14 cellular contexts compared by ENCODE assay signal in the genomic region with DNA sequence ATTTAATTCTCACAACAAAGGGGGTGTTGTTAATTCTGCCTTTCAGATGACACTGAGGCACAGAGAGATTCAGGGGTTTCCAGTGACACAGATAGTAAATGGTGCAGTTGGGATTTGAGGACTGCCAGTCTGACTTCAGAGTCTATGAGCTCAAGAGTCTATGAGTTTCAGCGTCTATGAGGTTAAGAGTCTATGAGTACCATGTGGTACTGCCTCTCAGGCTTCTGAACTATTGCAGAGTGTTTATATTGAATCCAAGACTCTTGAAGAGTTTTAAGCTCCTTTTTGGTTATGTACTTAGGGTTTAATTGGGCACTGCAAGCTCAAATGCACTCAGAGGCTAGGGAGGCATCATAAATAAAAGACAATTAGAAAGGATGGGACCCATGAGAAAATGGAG.
A peak's percentile ranks its signal among the peaks of the same experiment; 100 is the strongest.
DNase-seq lines count a peak whose midpoint lies in the region; ATAC-seq, FAIRE-seq and TF ChIP-seq lines count a peak whose summit lies in the region.
"Had no signal": no experiment of that assay in that cellular context is flagged by ENCODE, and none has a peak within 500 bp of the region (broad histone marks: within the 10 kb centered on the region; RNA-seq: fewer than 3 reads in every experiment).

No MANE protein-coding gene starts in this region.

- H3K4me1 ChIP-seq in iPS-20b (ENCODE audit: insufficient read depth, low read length) (peaks cover 3% of the 10 kb centered on the region; the same call in 1 of the 2 replicates), upper lobe of right lung (no peaks in the 10 kb centered on the region), adrenal gland (replicated peaks in 1 of 2) (no peaks in the 10 kb centered on the region)

- H3K36me3 ChIP-seq in iPS-20b (ENCODE audit: insufficient read depth, low read depth, low read length) (no peaks in the 10 kb centered on the region), upper lobe of right lung (no peaks in the 10 kb centered on the region), adrenal gland (replicated peaks in 1 of 2) (no peaks in the 10 kb centered on the region)

- TF ChIP-seq POLR2A in adrenal gland (IDR thresholded peaks at IDR 0.05): no peak

- no peak for FAIRE-seq in D721Med (lab: Jason Lieb, UNC)

- H3K9ac ChIP-seq in iPS-20b (ENCODE audit: low read depth, low read length): no peak overlapping the region
- H3K9ac ChIP-seq: BLaER1 treated with 17β-estradiol and CSF1 and Interleukin-3, amounts not matched to agents 10 nM and 100 nM had no signal

- WGBS in adrenal gland, 4 donors: 73 to 90% (median 86%) methylated on average over 1 of the region's 1 CpG

- H3K27ac ChIP-seq in iPS-20b (ENCODE audit: low read length) (no peak overlapping the region), upper lobe of right lung (no peak overlapping the region), adrenal gland (no peak overlapping the region)
- H3K27ac ChIP-seq: 22Rv1; BLaER1 treated with 17β-estradiol and CSF1 and Interleukin-3, amounts not matched to agents 10 nM and 100 nM; HL-60 had no signal

- DNase-seq in NCI-H82 (lab: John Stamatoyannopoulos, UW) (peak; percentile 26), NCI-H82 treated with DMSO at 0.1 percent for 48 hours (lab: John Stamatoyannopoulos, UW; ENCODE audit: unreplicated experiment) (no peak), NCI-H524 treated with DMSO at 0.1 percent for 48 hours (lab: John Stamatoyannopoulos, UW) (peak; percentile 47), upper lobe of right lung (no peak), CD1c-positive myeloid dendritic cell (ENCODE audit: extremely low spot score) (no peak), D721Med (ENCODE audit: insufficient read length, low spot score) (no peak), adrenal gland (no peak)
- DNase-seq: Calu3; CD4-positive, alpha-beta T cell; HCEC 1CT had no signal

- intact Hi-C loops in upper lobe of right lung (cut with DNase I): no loop called here
- intact Hi-C loops in adrenal gland (cut with DNase I): no loop called here

- H3K4me3 ChIP-seq in iPS-20b (ENCODE audit: low read length) (0 out of 2 replicates have a peak overlapping the region, but pooled peaks have one; percentile 8), upper lobe of right lung (no peak overlapping the region), adrenal gland (no peak overlapping the region)
- H3K4me3 ChIP-seq: BLaER1 treated with 17β-estradiol and CSF1 and Interleukin-3, amounts not matched to agents 10 nM and 100 nM had no signal

- ATAC-seq in upper lobe of right lung: peak; percentile 61

- no peak for TF ChIP-seq CTCF in upper lobe of right lung (IDR thresholded peaks at IDR 0.05)
- no peak for TF ChIP-seq CTCF in D721Med (IDR thresholded peaks at IDR 0.05; ENCODE audit: insufficient read depth, missing control alignments)
- TF ChIP-seq CTCF in adrenal gland (IDR thresholded peaks at IDR 0.05): no peak

- no peaks in the 10 kb centered on the region for H3K27me3 ChIP-seq in iPS-20b (ENCODE audit: insufficient read depth, low read length)
- no peaks in the 10 kb centered on the region for H3K27me3 ChIP-seq in upper lobe of right lung
- no peaks in the 10 kb centered on the region for H3K27me3 ChIP-seq in adrenal gland
- H3K27me3 ChIP-seq: BLaER1 treated with 17β-estradiol and CSF1 and Interleukin-3, amounts not matched to agents 10 nM and 100 nM had no signal

- H3K9me3 ChIP-seq in iPS-20b (ENCODE audit: insufficient read depth, low read depth, low read length) (no peaks in the 10 kb centered on the region; the same call in 1 of the 2 replicates), upper lobe of right lung (no peaks in the 10 kb centered on the region), adrenal gland (replicated peaks in 1 of 3) (no peaks in the 10 kb centered on the region)

Comparison
In these comparisons a context has a peak if more than half of its experiments do, and no peak if none do; other contexts are left out.
1. DNase-seq: peak in NCI-H82 (single experiment) and NCI-H524 treated with DMSO at 0.1 percent for 48 hours (single experiment); none in NCI-H82 treated with DMSO at 0.1 percent for 48 hours (single experiment), upper lobe of right lung (single experiment), CD1c-positive myeloid dendritic cell (single experiment), D721Med (single experiment) and adrenal gland (0 of 7).